1 cellular context compared by ENCODE assay signal in genomic region chr6:10838794-10839333, GRCh38.
TF ChIP-seq lines count a peak whose summit lies in the region.

No MANE protein-coding gene starts in this region.

TF ChIP-seq in K562, 482 proteins besides CTCF, POLR2A, EP300 and RAD21 (continued from another document and continues in another):
- TF ChIP-seq ZNF592 (IDR thresholded peaks at IDR 0.05) (no peak), FOXA3 (CRISPR knock-in tag; conservative IDR thresholded peaks at IDR 0.05 in 1 of 2, IDR thresholded peaks at IDR 0.05 in 1 of 2) (peak in 1 of 2 experiments; percentile 43; a peak in 2 of 4 replicates), NCOA4 (IDR thresholded peaks at IDR 0.05; ENCODE audit: partially characterized antibody) (no peak), FOSL1 (tag; conservative IDR thresholded peaks at IDR 0.05) (0 out of 2 replicates have a peak, but pooled peaks have one; percentile 8), HDAC2 (IDR thresholded peaks at IDR 0.05) (0 out of 2 replicates have a peak, but pooled peaks have one; percentile 3), ARNT (IDR thresholded peaks at IDR 0.05) (0 out of 4 replicates have a peak, but pooled peaks of 1 of the 2 experiments have one; percentile 66), FOXO4 (CRISPR knock-in tag; IDR thresholded peaks at IDR 0.05) (no peak), ARID1B (IDR thresholded peaks at IDR 0.05) (peak; percentile 17; the same call in 1 of the 2 replicates), KLF16 (IDR thresholded peaks at IDR 0.05) (no peak), BHLHE40 (IDR thresholded peaks at IDR 0.05; ENCODE audit: low read length) (no peak), CREM (IDR thresholded peaks at IDR 0.05; ENCODE audit: low read depth) (no peak), ZNF589 (CRISPR knock-in tag; IDR thresholded peaks at IDR 0.05; ENCODE audit: low read depth) (no peak), EHMT2 (IDR thresholded peaks at IDR 0.05) (no peak), MGA (IDR thresholded peaks at IDR 0.05) (no peak), ZFPM2 (CRISPR knock-in tag; IDR thresholded peaks at IDR 0.05) (no peak), POLR2B (IDR thresholded peaks at IDR 0.05; ENCODE audit: low read depth, partially characterized antibody) (no peak), POLR2G (IDR thresholded peaks at IDR 0.05; ENCODE audit: low read depth, low read length) (no peak), HNRNPLL (IDR thresholded peaks at IDR 0.05; ENCODE audit: low read depth, low read length, poor library complexity, severe bottlenecking) (no peak), ZKSCAN8 (CRISPR knock-in tag; IDR thresholded peaks at IDR 0.05) (no peak), ZNF232 (CRISPR knock-in tag; IDR thresholded peaks at IDR 0.05) (no peak), MLLT1 (IDR thresholded peaks at IDR 0.05) (peak in 1 of 2 experiments; percentile 37; a peak in 1 of 4 replicates), ZBTB11 (CRISPR knock-in tag; IDR thresholded peaks at IDR 0.05) (no peak), THRB (CRISPR knock-in tag; conservative IDR thresholded peaks at IDR 0.05) (no peak), ESRRA (IDR thresholded peaks at IDR 0.05; ENCODE audit: borderline replicate concordance, low read depth) (no peak)
